Comparison of ENCODE assay signal across 7 cellular contexts in the genomic region with DNA sequence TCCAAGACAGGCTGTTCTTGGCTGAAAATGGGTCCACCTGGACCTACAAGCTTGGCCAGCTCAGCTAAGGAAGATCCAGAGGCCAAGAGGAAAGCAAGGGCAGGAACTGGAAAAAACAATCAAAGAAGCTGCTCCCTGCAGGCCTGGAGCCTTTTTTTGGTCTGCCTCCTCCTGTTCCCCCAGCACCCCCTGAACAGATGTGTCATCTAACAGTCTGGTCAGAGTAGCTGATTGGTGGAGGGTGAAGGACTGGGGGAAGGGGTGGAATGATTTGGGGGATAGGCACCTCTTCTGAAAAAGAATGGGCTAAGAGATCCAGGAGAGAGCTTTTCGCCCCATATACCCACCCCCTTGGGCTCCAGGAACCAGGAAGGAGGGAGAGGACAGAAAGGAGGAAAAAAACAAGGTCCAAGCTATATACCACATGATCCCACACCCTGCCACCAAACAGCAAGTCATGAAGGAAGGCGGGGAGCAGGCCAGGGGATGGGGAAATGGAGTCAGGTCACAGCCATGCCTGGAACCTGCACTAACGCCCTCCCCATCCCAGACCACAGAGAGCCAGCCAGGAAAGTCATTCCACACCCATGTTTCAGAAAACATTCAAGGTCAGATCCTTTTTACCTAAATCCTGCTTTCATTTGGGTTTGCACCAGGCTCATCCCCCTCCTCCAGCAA. TPM values are rescaled to one million over a fixed set of nuclear protein-coding genes. Genes with fewer than 3 reads are reported as not detected.
DNase-seq lines count a peak whose midpoint lies in the region; ATAC-seq and TF ChIP-seq lines count a peak whose summit lies in the region.

No MANE protein-coding gene starts in this region.

- H3K36me3 ChIP-seq in hepatocyte (replicated peaks; ENCODE audit: insufficient read depth, low read depth) (no peaks in the 10 kb centered on the region), skeletal muscle tissue (ENCODE audit: control insufficient read depth in 3 of 3, insufficient read depth in 3 of 3, low read length in 3 of 3) (peaks cover 0 to under 1% (median 0%) of the 10 kb centered on the region in 3 donors)

- H3K27me3 ChIP-seq in hepatocyte = no peaks in the 10 kb centered on the region
- H3K27me3 ChIP-seq in skeletal muscle tissue (ENCODE audit: control insufficient read depth in 3 of 3, insufficient read depth in 3 of 3, low read length in 3 of 3) = no peaks in the 10 kb centered on the region

- ATAC-seq in HG03520 (IDR thresholded peaks at IDR 0.05; ENCODE audit: unreplicated experiment) = no peak
- no peak for ATAC-seq in HG03175 (IDR thresholded peaks at IDR 0.05; ENCODE audit: unreplicated experiment)

- H3K4me2 ChIP-seq in hepatocyte = peak overlapping the region; percentile 95

- peaks cover 3% of the 10 kb centered on the region for H3K36me3 Mint-ChIP-seq in activated CD4-positive, alpha-beta memory T cell treated with anti-CD3 and anti-CD28 coated beads, Interleukin-2, amount 10 ng/mL, durations not matched to agents 7 days and 5 days (ENCODE audit: low read depth)

- peak overlapping the region; percentile 66 for H3K27ac Mint-ChIP-seq in activated CD4-positive, alpha-beta memory T cell treated with anti-CD3 and anti-CD28 coated beads, Interleukin-2, amount 10 ng/mL, durations not matched to agents 7 days and 5 days

- peak overlapping the region; percentile 99 for H3K27ac ChIP-seq in hepatocyte
- peak overlapping the region; percentile 85 for H3K27ac ChIP-seq in skeletal muscle tissue (ENCODE audit: low read depth, low read length)

- H2AFZ ChIP-seq in hepatocyte = no peak overlapping the region

- H3K27me3 Mint-ChIP-seq in activated CD4-positive, alpha-beta memory T cell treated with anti-CD3 and anti-CD28 coated beads, Interleukin-2, amount 10 ng/mL, durations not matched to agents 7 days and 5 days = peaks cover 3% of the 10 kb centered on the region

- WGBS in hepatocyte (ENCODE audit: low lambda C conversion rate, missing lambda C conversion rate) = 73% methylated on average over 3 of the region's 3 CpGs

- H3K4me1 Mint-ChIP-seq in activated CD4-positive, alpha-beta memory T cell treated with anti-CD3 and anti-CD28 coated beads, Interleukin-2, amount 10 ng/mL, durations not matched to agents 7 days and 5 days = peaks cover 60% of the 10 kb centered on the region

- peaks cover 54% of the 10 kb centered on the region for H4K20me1 ChIP-seq in hepatocyte (ENCODE audit: insufficient read depth, poor library complexity, severe bottlenecking)

- POLR2A ChIA-PET in activated CD4-positive, alpha-beta memory T cell treated with anti-CD3 and anti-CD28 coated beads, Interleukin-2, amount 10 ng/mL, durations not matched to agents 7 days and 5 days (lab: Charles Lee) = interaction anchor here (1.0 to 1.7 kb wide), 3 partner anchors 8 to 67 kb away, joined by 3 to 4 read pairs (median 3); no protein-coding TSS in a partner anchor

- peaks cover 23% of the 10 kb centered on the region for H3K4me1 ChIP-seq in hepatocyte (ENCODE audit: insufficient read depth)
- peaks cover 41 to 53% (median 48%) of the 10 kb centered on the region in 3 donors for H3K4me1 ChIP-seq in skeletal muscle tissue (ENCODE audit: control insufficient read depth in 3 of 3, insufficient read depth in 3 of 3, low read length in 3 of 3)

- H3K4me3 Mint-ChIP-seq in activated CD4-positive, alpha-beta memory T cell treated with anti-CD3 and anti-CD28 coated beads, Interleukin-2, amount 10 ng/mL, durations not matched to agents 7 days and 5 days = peak overlapping the region; percentile 87

- H3K9me3 Mint-ChIP-seq in activated CD4-positive, alpha-beta memory T cell treated with anti-CD3 and anti-CD28 coated beads, Interleukin-2, amount 10 ng/mL, durations not matched to agents 7 days and 5 days = no peaks in the 10 kb centered on the region

- H3K4me3 ChIP-seq in hepatocyte (peak overlapping the region; percentile 100), skeletal muscle tissue (ENCODE audit: low read length in 3 of 3) (peak overlapping the region; percentile 66 to 86 (median 83))

- no peak for TF ChIP-seq CTCF in hepatocyte (IDR thresholded peaks at IDR 0.05; ENCODE audit: poor library complexity)

- H3K9me2 ChIP-seq in hepatocyte (replicated peaks; ENCODE audit: insufficient read depth) = no peaks in the 10 kb centered on the region

- DNase-seq in HCEC 1CT (peak; percentile 69), hepatocyte (ENCODE audit: low spot score) (no peak), OCI-M1 (lab: John Stamatoyannopoulos, UW) (no peak)
- DNase-seq in activated CD4-positive, alpha-beta memory T cell treated with anti-CD3 and anti-CD28 coated beads, Interleukin-2, amount 10 ng/mL, durations not matched to agents 7 days and 5 days = no peak

- peak overlapping the region; percentile 66 to 88 (median 88) for H3K9ac ChIP-seq in skeletal muscle tissue (ENCODE audit: low read depth in 1 of 3, low read length in 3 of 3)

- no peaks in the 10 kb centered on the region for H3K9me3 ChIP-seq in hepatocyte (ENCODE audit: low read depth)
- H3K9me3 ChIP-seq in skeletal muscle tissue (ENCODE audit: control insufficient read depth in 3 of 3, low read length in 3 of 3) = no peaks in the 10 kb centered on the region

- H3K79me2 ChIP-seq in hepatocyte = peaks cover 67% of the 10 kb centered on the region

- CTCF ChIA-PET in activated CD4-positive, alpha-beta memory T cell treated with anti-CD3 and anti-CD28 coated beads, Interleukin-2, amount 10 ng/mL, durations not matched to agents 7 days and 5 days (lab: Charles Lee) = interaction anchor here (0.9 to 1.4 kb wide), 2 partner anchors 51 to 67 kb away, joined by 3 to 4 read pairs; no protein-coding TSS in a partner anchor

RNA-seq across cellular contexts. Expression of a gene that starts 2.0 kb away (rescaled TPM):
- 10 to 100 TPM; 22.6 to 24.0 TPM for total RNA-seq in activated CD4-positive, alpha-beta memory T cell treated with anti-CD3 and anti-CD28 coated beads, Interleukin-2, amount 10 ng/mL, durations not matched to agents 7 days and 5 days
- total RNA-seq in hepatocyte (33.7 and 34.7 TPM in 2 replicates), skeletal muscle tissue (12.0 TPM)
- 31.1 and 33.5 TPM in 2 replicates for polyA plus RNA-seq in hepatocyte

RNA-seq across cellular contexts. Expression of a gene that starts 39.2 kb away (rescaled TPM):
- total RNA-seq in activated CD4-positive, alpha-beta memory T cell treated with anti-CD3 and anti-CD28 coated beads, Interleukin-2, amount 10 ng/mL, durations not matched to agents 7 days and 5 days = 1 to 10 TPM; 4.3 to 6.1 TPM
- total RNA-seq in hepatocyte (25.7 and 34.6 TPM in 2 replicates), skeletal muscle tissue (4.7 TPM)
- 25.8 and 26.1 TPM in 2 replicates for polyA plus RNA-seq in hepatocyte
